In the genomic region with DNA sequence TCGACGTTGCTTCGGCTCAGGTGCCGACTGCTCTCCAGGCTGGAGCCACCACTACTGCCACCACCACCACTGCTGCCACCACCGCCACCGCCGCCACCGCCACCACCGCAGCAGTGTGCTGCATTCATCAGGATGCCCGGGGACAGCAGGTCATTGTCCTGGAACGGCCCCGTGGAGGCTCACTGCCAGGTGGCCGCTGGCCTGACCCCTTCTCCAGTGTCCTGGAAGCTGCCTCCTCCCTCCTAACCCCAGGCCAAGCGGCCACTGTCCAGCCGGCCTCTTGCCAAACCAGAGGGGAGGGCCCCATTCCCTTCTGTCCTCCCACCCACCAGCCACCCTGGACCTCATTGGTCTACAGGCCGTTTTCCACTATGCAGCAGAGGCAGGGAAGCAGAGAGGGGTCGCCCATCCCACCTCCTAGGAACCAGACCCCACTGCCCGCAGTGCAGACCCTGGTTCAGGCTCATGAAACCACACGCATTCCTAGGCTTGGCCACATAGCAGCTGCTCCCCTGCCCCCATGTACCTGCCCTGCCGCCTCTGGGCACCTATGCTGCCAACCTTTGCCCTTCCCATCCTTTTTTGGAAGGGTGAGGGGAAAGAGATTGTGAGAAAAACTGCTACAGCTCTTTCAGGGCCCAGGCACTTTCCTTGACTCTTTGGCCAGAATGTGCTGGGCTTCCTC, we compare ENCODE assay signal across 1 cellular context.
TF ChIP-seq lines count a peak whose summit lies in the region.

No MANE protein-coding gene starts in this region.

TF ChIP-seq in K562, 482 proteins besides CTCF, POLR2A, EP300 and RAD21:
- TF ChIP-seq RBBP5 (IDR thresholded peaks at IDR 0.05; ENCODE audit: borderline replicate concordance, insufficient read depth, low read length, poor library complexity, severe bottlenecking) = no peak
- TF ChIP-seq, protein P1, sequence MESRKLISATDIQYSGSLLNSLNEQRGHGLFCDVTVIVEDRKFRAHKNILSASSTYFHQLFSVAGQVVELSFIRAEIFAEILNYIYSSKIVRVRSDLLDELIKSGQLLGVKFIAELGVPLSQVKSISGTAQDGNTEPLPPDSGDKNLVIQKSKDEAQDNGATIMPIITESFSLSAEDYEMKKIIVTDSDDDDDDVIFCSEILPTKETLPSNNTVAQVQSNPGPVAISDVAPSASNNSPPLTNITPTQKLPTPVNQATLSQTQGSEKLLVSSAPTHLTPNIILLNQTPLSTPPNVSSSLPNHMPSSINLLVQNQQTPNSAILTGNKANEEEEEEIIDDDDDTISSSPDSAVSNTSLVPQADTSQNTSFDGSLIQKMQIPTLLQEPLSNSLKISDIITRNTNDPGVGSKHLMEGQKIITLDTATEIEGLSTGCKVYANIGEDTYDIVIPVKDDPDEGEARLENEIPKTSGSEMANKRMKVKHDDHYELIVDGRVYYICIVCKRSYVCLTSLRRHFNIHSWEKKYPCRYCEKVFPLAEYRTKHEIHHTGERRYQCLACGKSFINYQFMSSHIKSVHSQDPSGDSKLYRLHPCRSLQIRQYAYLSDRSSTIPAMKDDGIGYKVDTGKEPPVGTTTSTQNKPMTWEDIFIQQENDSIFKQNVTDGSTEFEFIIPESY (CRISPR knock-in tag; IDR thresholded peaks at IDR 0.05) = 0 out of 2 replicates have a peak, but pooled peaks have one; percentile 20
TF ChIP-seq in K562: peak in this region for 1.
